19 cellular contexts compared by ENCODE assay signal in the genomic region with DNA sequence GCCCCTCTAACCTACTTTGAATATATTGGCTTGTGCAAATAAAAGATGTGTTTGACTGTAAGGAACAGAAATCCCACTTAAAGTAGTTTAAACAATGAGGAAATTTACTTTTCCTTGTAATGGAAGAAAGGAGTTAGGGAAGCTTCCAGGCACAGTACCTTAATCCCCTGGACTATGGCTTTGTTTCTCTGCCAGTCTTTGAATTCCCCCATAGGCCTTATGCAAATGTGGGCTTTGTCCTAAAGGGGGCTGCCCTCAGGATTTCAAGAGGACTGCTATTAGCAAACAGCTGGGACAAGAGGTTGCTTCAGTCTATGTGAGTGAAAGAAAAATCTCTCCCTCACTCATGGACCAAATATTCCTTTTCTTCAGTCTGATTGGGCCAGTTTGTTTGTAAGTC.
A peak's percentile ranks its signal among the peaks of the same experiment; 100 is the strongest.
DNase-seq lines count a peak whose midpoint lies in the region; ATAC-seq and TF ChIP-seq lines count a peak whose summit lies in the region.
"Had no signal": no experiment of that assay in that cellular context is flagged by ENCODE, and none has a peak within 500 bp of the region (broad histone marks: within the 10 kb centered on the region; RNA-seq: fewer than 3 reads in every experiment).

No MANE protein-coding gene starts in this region.

- H3K9me3 ChIP-seq in HAP-1, result no peaks in the 10 kb centered on the region
- H3K9me3 ChIP-seq in endodermal cell (ENCODE audit: control insufficient read depth, low read length), result no peaks in the 10 kb centered on the region
- H3K9me3 ChIP-seq: A549, BE2C, SJCRH30 had no signal

- in situ Hi-C loops in HAP-1 (cut with MboI; ENCODE audit: low sequenced_read_pairs), result no loop called here

- TF ChIP-seq CTCF in endodermal cell (conservative IDR thresholded peaks at IDR 0.05), result no peak

- ATAC-seq in GM18498 (IDR thresholded peaks at IDR 0.05; ENCODE audit: unreplicated experiment) (no peak), GM18520 (IDR thresholded peaks at IDR 0.05; ENCODE audit: unreplicated experiment) (no peak)
- ATAC-seq: A549, T-cell had no signal

- H3K9me3 Mint-ChIP-seq in endodermal cell, result no peaks in the 10 kb centered on the region

- H3K4me1 Mint-ChIP-seq in endodermal cell, result peaks cover 13% of the 10 kb centered on the region
- H3K4me1 Mint-ChIP-seq: T-cell had no signal

- H3K27me3 ChIP-seq in HAP-1 (ENCODE audit: low read depth), result peaks cover 6% of the 10 kb centered on the region
- peaks cover 73% of the 10 kb centered on the region for H3K27me3 ChIP-seq in endodermal cell (ENCODE audit: control insufficient read depth, insufficient read depth, low read length, poor library complexity, severe bottlenecking)
- H3K27me3 ChIP-seq: BE2C had no signal

- H3K4me1 ChIP-seq in HAP-1, result peaks cover 11% of the 10 kb centered on the region
- H3K4me1 ChIP-seq in endodermal cell (ENCODE audit: control insufficient read depth, insufficient read depth, low read length), result no peaks in the 10 kb centered on the region
- H3K4me1 ChIP-seq: A549, BE2C, SJCRH30 had no signal

- no peak overlapping the region for H3K4me3 ChIP-seq in HAP-1
- no peak overlapping the region for H3K4me3 ChIP-seq in endodermal cell (ENCODE audit: low read length)
- H3K4me3 ChIP-seq: A549, GM23248, SJCRH30 had no signal

- no peak overlapping the region for H3K4me3 Mint-ChIP-seq in endodermal cell
- H3K4me3 Mint-ChIP-seq: T-cell had no signal

- H3K36me3 ChIP-seq in HAP-1 (replicated peaks) (no peaks in the 10 kb centered on the region), endodermal cell (ENCODE audit: control insufficient read depth, insufficient read depth, low read length) (no peaks in the 10 kb centered on the region)
- H3K36me3 ChIP-seq: BE2C, SJCRH30 had no signal

- H3K27ac Mint-ChIP-seq in endodermal cell, result no peak overlapping the region
- H3K27ac Mint-ChIP-seq: T-cell had no signal

- H3K36me3 Mint-ChIP-seq in endodermal cell (ENCODE audit: low read depth), result no peaks in the 10 kb centered on the region
- H3K36me3 Mint-ChIP-seq: T-cell had no signal

- H3K27me3 Mint-ChIP-seq in endodermal cell (ENCODE audit: insufficient read depth), result peaks cover 78% of the 10 kb centered on the region

- peak overlapping the region; percentile 25 for H3K27ac ChIP-seq in endodermal cell (ENCODE audit: low read depth, low read length)
- H3K27ac ChIP-seq: A549, GM23248, SJCRH30 had no signal

- no peak overlapping the region for H3K9ac ChIP-seq in endodermal cell (ENCODE audit: extremely low read depth, low read length, poor library complexity, severe bottlenecking)
- H3K9ac ChIP-seq: GM23248 had no signal

- DNase-seq in ELF-1 (ENCODE audit: low read depth, low spot score) (peak; percentile 66), HAP-1 (ENCODE audit: low spot score in 2 of 2) (peak; percentile 76 to 94), endodermal cell (peak; percentile 65), iPS-NIHi11 (ENCODE audit: low spot score) (peak; percentile 77), NCI-H510A treated with DMSO at 0.1 percent for 48 hours (lab: John Stamatoyannopoulos, UW) (no peak)
- DNase-seq: BE2C, GM23248, Karpas-422, MV-4-11, NCI-H1694, NCI-H2081 treated with DMSO at 0.1 percent for 48 hours, NCI-H446 treated with DMSO at 0.1 percent for 48 hours, NCI-H748 treated with DMSO at 0.1 percent for 48 hours, OCI-M1, SJCRH30, T-cell had no signal
